ENCODE assay signal across 17 cellular contexts in genomic region chr1:11701981-11702803, GRCh38. TPM values are rescaled to one million over a fixed set of nuclear protein-coding genes. Genes with fewer than 3 reads are reported as not detected.
"Had no signal": no experiment of that assay in that cellular context is flagged by ENCODE, and none has a peak within 500 bp of the region (broad histone marks: within the 10 kb centered on the region; RNA-seq: fewer than 3 reads in every experiment).

No MANE protein-coding gene starts in this region.

- DNase-seq: activated CD4-positive, alpha-beta memory T cell treated with anti-CD3 and anti-CD28 coated beads for 36 hours; activated CD4-positive, alpha-beta T cell treated with anti-CD3 and anti-CD28 coated beads for 1 hour; activated gamma-delta T cell treated with Interleukin-2 at 50 U/mL for 16 hours; activated naive CD8-positive, alpha-beta T cell treated with anti-CD3 and anti-CD28 coated beads for 36 hours; activated T-cell treated with anti-CD3 and anti-CD28 coated beads, Interleukin-2, amount 50 U/mL, for 48 hours; gastrocnemius medialis; islet precursor cell; mesenchymal stem cell; nephron progenitor cell; ovary; stimulated activated CD4-positive, alpha-beta T cell treated with anti-CD3 and anti-CD28 coated beads, Interleukin-15, amount 100 ng/mL, for 24 hours; stimulated activated CD4-positive, alpha-beta T cell treated with anti-CD3 and anti-CD28 coated beads, Interleukin-4, amount 100 ng/mL, for 24 hours had no signal

- H3K36me3 Mint-ChIP-seq: activated CD4-positive, alpha-beta memory T cell treated with anti-CD3 and anti-CD28 coated beads for 36 hours; activated naive CD8-positive, alpha-beta T cell treated with anti-CD3 and anti-CD28 coated beads for 36 hours had no signal

- H3K36me3 ChIP-seq: gastrocnemius medialis, ovary, thoracic aorta, vagina had no signal

- H3K4me3 ChIP-seq: ovary, vagina had no signal

- H3K27ac ChIP-seq: gastrocnemius medialis, ovary, thoracic aorta, vagina had no signal

- H3K27ac Mint-ChIP-seq: activated CD4-positive, alpha-beta memory T cell treated with anti-CD3 and anti-CD28 coated beads for 36 hours; activated naive CD8-positive, alpha-beta T cell treated with anti-CD3 and anti-CD28 coated beads for 36 hours; nephron progenitor cell; stimulated activated naive CD8-positive, alpha-beta T cell treated with anti-CD3 and anti-CD28 coated beads, Interleukin-15, Interleukin-2, amounts not matched to agents 100 ng/mL and 50 ng/mL, for 24 hours had no signal

- H3K9me3 Mint-ChIP-seq: activated CD4-positive, alpha-beta memory T cell treated with anti-CD3 and anti-CD28 coated beads for 36 hours; activated naive CD8-positive, alpha-beta T cell treated with anti-CD3 and anti-CD28 coated beads for 36 hours; nephron progenitor cell; stimulated activated naive CD8-positive, alpha-beta T cell treated with anti-CD3 and anti-CD28 coated beads, Interleukin-15, Interleukin-2, amounts not matched to agents 100 ng/mL and 50 ng/mL, for 24 hours had no signal

- H3K4me3 Mint-ChIP-seq: activated CD4-positive, alpha-beta memory T cell treated with anti-CD3 and anti-CD28 coated beads for 36 hours; activated naive CD8-positive, alpha-beta T cell treated with anti-CD3 and anti-CD28 coated beads for 36 hours; nephron progenitor cell; stimulated activated naive CD8-positive, alpha-beta T cell treated with anti-CD3 and anti-CD28 coated beads, Interleukin-15, Interleukin-2, amounts not matched to agents 100 ng/mL and 50 ng/mL, for 24 hours had no signal

- ATAC-seq: gastrocnemius medialis, left lobe of liver had no signal

- H3K27me3 ChIP-seq: ovary, vagina had no signal

- H3K27me3 Mint-ChIP-seq: stimulated activated naive CD8-positive, alpha-beta T cell treated with anti-CD3 and anti-CD28 coated beads, Interleukin-15, Interleukin-2, amounts not matched to agents 100 ng/mL and 50 ng/mL, for 24 hours had no signal

- H3K9me3 ChIP-seq: gastrocnemius medialis, ovary, thoracic aorta, vagina had no signal

RNA-seq across cellular contexts. Expression of gene DRAXIN, which starts 10.7 kb away (rescaled TPM):
- total RNA-seq: gastrocnemius medialis, left lobe of liver, skeletal muscle tissue, vagina had no signal
